Comparison of ENCODE assay signal across 8 cellular contexts in the genomic region with DNA sequence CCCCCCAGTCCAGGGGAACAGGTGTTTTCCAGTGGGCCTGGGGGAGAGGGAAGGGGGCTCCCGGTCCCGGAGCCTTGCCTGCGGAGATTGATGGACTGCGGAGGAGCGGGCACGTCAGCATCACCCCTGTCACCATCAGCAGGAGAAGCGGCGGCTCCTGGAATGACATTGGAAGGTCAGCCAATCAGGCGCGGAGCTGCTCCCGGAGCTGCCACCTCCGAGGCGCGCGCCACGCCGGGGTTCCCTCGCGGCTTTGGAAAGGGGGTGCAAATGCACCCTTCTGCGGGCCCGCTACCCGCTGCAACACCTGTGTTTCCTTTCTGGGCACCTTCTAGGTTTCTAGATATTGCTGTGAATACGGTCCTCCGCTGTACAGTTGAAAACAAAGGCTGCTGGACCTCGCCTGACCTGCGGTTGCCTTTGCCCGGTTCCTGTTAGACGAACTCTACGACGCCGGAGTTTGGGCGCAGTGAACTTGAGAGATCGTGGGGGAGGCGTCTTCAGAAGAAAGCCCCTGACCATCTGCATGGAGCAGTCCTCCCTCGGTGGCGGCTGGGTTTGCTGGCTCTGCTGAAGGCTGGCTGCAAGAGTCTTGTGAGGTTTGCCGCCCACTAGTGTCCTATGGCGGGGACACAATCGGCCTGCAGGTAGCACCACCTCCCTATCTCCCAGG. TPM values are rescaled to one million over a fixed set of nuclear protein-coding genes. Genes with fewer than 3 reads are reported as not detected.
DNase-seq lines count a peak whose midpoint lies in the region; ATAC-seq, FAIRE-seq and TF ChIP-seq lines count a peak whose summit lies in the region.

No MANE protein-coding gene starts in this region.

- no peak for ATAC-seq in HG03196 (IDR thresholded peaks at IDR 0.05; ENCODE audit: unreplicated experiment)
- no peak for ATAC-seq in HG03442 (IDR thresholded peaks at IDR 0.05; ENCODE audit: unreplicated experiment)

- H3F3A ChIP-seq in GM23248 (ENCODE audit: insufficient read depth), result no peaks in the 10 kb centered on the region

- H3K9ac ChIP-seq in GM23248, result no peak overlapping the region

- TF ChIP-seq CTCF in AG04449 (IDR thresholded peaks at IDR 0.05; ENCODE audit: insufficient read depth, low read length, missing control alignments) (peak; percentile 79), WERI-Rb-1 (IDR thresholded peaks at IDR 0.05; ENCODE audit: low read depth, low read length) (peak; percentile 99)

- no peaks in the 10 kb centered on the region for H3K9me2 ChIP-seq in GM23248 (ENCODE audit: insufficient read depth)

- no peaks in the 10 kb centered on the region for H4K20me1 ChIP-seq in GM23248 (ENCODE audit: insufficient read depth)

- POLR2A ChIA-PET in AG04449 (lab: Yijun Ruan, JAX), result no interaction called here

- peaks cover 29% of the 10 kb centered on the region for H3K27me3 ChIP-seq in MG63
- no peaks in the 10 kb centered on the region for H3K27me3 ChIP-seq in WERI-Rb-1 (ENCODE audit: insufficient read depth, low read depth, severe bottlenecking)
- no peaks in the 10 kb centered on the region for H3K27me3 ChIP-seq in GM23248 (replicated peaks; ENCODE audit: insufficient read depth)

- H3K4me3 ChIP-seq in AG04449 (ENCODE audit: low read depth, low read length) (peak overlapping the region; percentile 51), MG63 (no peak overlapping the region), WERI-Rb-1 (ENCODE audit: low read depth, low read length) (peak overlapping the region; percentile 57), GM23248 (no peak overlapping the region)

- no peak for DNase-seq in AG04449 (ENCODE audit: low read depth, low spot score)
- peak; percentile 25 for DNase-seq in MG63
- peak; percentile 97 for DNase-seq in WERI-Rb-1
- peak; percentile 50 for DNase-seq in ureter (ENCODE audit: low spot score)
- DNase-seq in GM23248, result no peak

- in situ Hi-C loops in GM23248 (cut with MboI), result no loop called here

- no peaks in the 10 kb centered on the region for H3K79me2 ChIP-seq in GM23248 (ENCODE audit: insufficient read depth)

- no peak overlapping the region for H3K4me2 ChIP-seq in GM23248 (ENCODE audit: unreplicated experiment)

- CTCF ChIA-PET in AG04449 (lab: Yijun Ruan, JAX), result interaction anchor here (1.4 to 7.9 kb wide), 2 partner anchors 370 to 375 kb away, joined by 3 to 51 read pairs; no protein-coding TSS in a partner anchor

- no peaks in the 10 kb centered on the region for H3K4me1 ChIP-seq in GM23248 (ENCODE audit: insufficient read depth)

- WGBS in GM23248 (ENCODE audit: low coverage in 1 of 2, low lambda C conversion rate in 2 of 2, missing lambda C conversion rate in 2 of 2), 2 experiments, result 4 to 5% methylated on average over 38 to 39 of the region's 39 CpGs

- H3K9me3 ChIP-seq in MG63 (no peaks in the 10 kb centered on the region), WERI-Rb-1 (ENCODE audit: severe bottlenecking) (no peaks in the 10 kb centered on the region), GM23248 (ENCODE audit: low read depth) (no peaks in the 10 kb centered on the region)

- peak; percentile 60 for FAIRE-seq in islet of Langerhans (lab: Jason Lieb, UNC)

- H3K36me3 ChIP-seq in MG63, result no peaks in the 10 kb centered on the region
- no peaks in the 10 kb centered on the region for H3K36me3 ChIP-seq in WERI-Rb-1
- H3K36me3 ChIP-seq in GM23248 (ENCODE audit: low read depth), result no peaks in the 10 kb centered on the region

- no peak overlapping the region for H2AFZ ChIP-seq in GM23248

- H3K27ac ChIP-seq in WERI-Rb-1 (peak overlapping the region; percentile 30), GM23248 (no peak overlapping the region)

RNA-seq across cellular contexts. Expression of a gene that starts 5.3 kb away (rescaled TPM):
- total RNA-seq in MG63 (2014; rRNA removed; shearing (Covaris generic); ENCODE audit: low replicate concordance), result not detected in 2 replicates
- total RNA-seq in ureter, result not detected
- not detected in 2 replicates for total RNA-seq in GM23248 (2014; rRNA removed; shearing (Covaris generic))
- not detected in 2 replicates for polyA plus RNA-seq in GM23248 (2016; fragmentation: Nextera tagmentation; extraction: Ambion mirVana)

Comparison
In these comparisons a context has a peak if more than half of its experiments do, and no peak if none do; other contexts are left out.
1. DNase-seq: peak in MG63 (single experiment), WERI-Rb-1 (single experiment) and ureter (single experiment); none in AG04449 (single experiment) and GM23248 (single experiment).
2. H3K4me3 ChIP-seq: peak in AG04449 (single experiment) and WERI-Rb-1 (single experiment); none in MG63 (single experiment) and GM23248 (single experiment).